ENCODE assay signal across 25 cellular contexts in genomic region chr3:158663832-158664231, GRCh38.
"Had no signal": no experiment of that assay in that cellular context is flagged by ENCODE, and none has a peak within 500 bp of the region (broad histone marks: within the 10 kb centered on the region; RNA-seq: fewer than 3 reads in every experiment).

No MANE protein-coding gene starts in this region.

- H3K4me3 ChIP-seq: hepatocyte, left ventricle myocardium inferior, lung, ovary, right atrium auricular region, skin epidermis, spleen, suprapubic skin, thoracic aorta, tibial artery, upper lobe of right lung had no signal

- H3K4me2 ChIP-seq: hepatocyte had no signal

- FAIRE-seq: urothelium cell line had no signal

- H3K27me3 Mint-ChIP-seq: naive B cell; progenitor cell of endocrine pancreas; stimulated activated naive CD8-positive, alpha-beta T cell treated with anti-CD3 and anti-CD28 coated beads, Interleukin-15, Interleukin-2, amounts not matched to agents 100 ng/mL and 50 ng/mL, for 24 hours had no signal

- H3K4me1 ChIP-seq: right atrium auricular region, tibial artery, upper lobe of right lung had no signal

- H3K9me3 Mint-ChIP-seq: mesothelial cell of epicardium; naive B cell; natural killer cell; nephron progenitor cell; stimulated activated effector memory CD8-positive, alpha-beta T cell treated with anti-CD3 and anti-CD28 coated beads, Interleukin-12 subunit alpha, Interleukin-12 subunit beta, amount 100 ng/mL, for 72 hours; stimulated activated naive CD8-positive, alpha-beta T cell treated with anti-CD3 and anti-CD28 coated beads, Interleukin-15, Interleukin-2, amounts not matched to agents 100 ng/mL and 50 ng/mL, for 24 hours had no signal

- H3K36me3 ChIP-seq: ovary had no signal

- H2AFZ ChIP-seq: hepatocyte had no signal

- DNase-seq: islet precursor cell; left ventricle myocardium inferior; mesendoderm; naive B cell; natural killer cell; nephron progenitor cell; ovary; spleen; stimulated activated CD4-positive, alpha-beta T cell treated with anti-CD3 and anti-CD28 coated beads, Interleukin-4, amount 100 ng/mL, for 24 hours; stimulated activated naive CD4-positive, alpha-beta T cell; tibial artery; trophoblast cell; upper lobe of right lung had no signal

- ATAC-seq: natural killer cell; sciatic nerve; stimulated activated effector memory CD8-positive, alpha-beta T cell treated with anti-CD3 and anti-CD28 coated beads, Interleukin-12 subunit alpha, Interleukin-12 subunit beta, amount 100 ng/mL, for 72 hours; upper lobe of right lung had no signal

- H3K9me3 ChIP-seq: left ventricle myocardium inferior, ovary, right atrium auricular region, spleen, suprapubic skin, thoracic aorta, tibial artery, upper lobe of right lung had no signal

- H3K27me3 ChIP-seq: hepatocyte, ovary, right atrium auricular region, spleen, suprapubic skin, tibial artery, upper lobe of right lung had no signal

- H3K4me3 Mint-ChIP-seq: mesothelial cell of epicardium; naive B cell; natural killer cell; nephron progenitor cell; stimulated activated effector memory CD8-positive, alpha-beta T cell treated with anti-CD3 and anti-CD28 coated beads, Interleukin-12 subunit alpha, Interleukin-12 subunit beta, amount 100 ng/mL, for 72 hours; stimulated activated naive CD8-positive, alpha-beta T cell treated with anti-CD3 and anti-CD28 coated beads, Interleukin-15, Interleukin-2, amounts not matched to agents 100 ng/mL and 50 ng/mL, for 24 hours had no signal

- H3K27ac ChIP-seq: hepatocyte, left ventricle myocardium inferior, ovary, right atrium auricular region, skin epidermis, spleen, suprapubic skin, thoracic aorta, tibial artery, upper lobe of right lung had no signal

- H3K27ac Mint-ChIP-seq: mesothelial cell of epicardium; natural killer cell; nephron progenitor cell; progenitor cell of endocrine pancreas; stimulated activated effector memory CD8-positive, alpha-beta T cell treated with anti-CD3 and anti-CD28 coated beads, Interleukin-12 subunit alpha, Interleukin-12 subunit beta, amount 100 ng/mL, for 72 hours; stimulated activated naive CD8-positive, alpha-beta T cell treated with anti-CD3 and anti-CD28 coated beads, Interleukin-15, Interleukin-2, amounts not matched to agents 100 ng/mL and 50 ng/mL, for 24 hours had no signal

- H3K4me1 Mint-ChIP-seq: nephron progenitor cell; stimulated activated effector memory CD8-positive, alpha-beta T cell treated with anti-CD3 and anti-CD28 coated beads, Interleukin-12 subunit alpha, Interleukin-12 subunit beta, amount 100 ng/mL, for 72 hours had no signal
